19 cellular contexts compared by ENCODE assay signal in genomic region chr3:153038779-153039178, GRCh38.
DNase-seq lines count a peak whose midpoint lies in the region; ATAC-seq and TF ChIP-seq lines count a peak whose summit lies in the region.
"Had no signal": no experiment of that assay in that cellular context is flagged by ENCODE, and none has a peak within 500 bp of the region (broad histone marks: within the 10 kb centered on the region; RNA-seq: fewer than 3 reads in every experiment).

No MANE protein-coding gene starts in this region.

- no peak for TF ChIP-seq CTCF in mammary epithelial cell (conservative IDR thresholded peaks at IDR 0.05 in 1 of 2, IDR thresholded peaks at IDR 0.05 in 1 of 2; ENCODE audit: extremely low read depth in 1 of 2, insufficient read depth in 1 of 2, low read depth in 1 of 2, low read length in 2 of 2)

- H3K4me3 ChIP-seq in mammary epithelial cell (replicated peaks in 1 of 3; ENCODE audit: insufficient read depth in 1 of 3, low read depth in 2 of 3, low read length in 3 of 3) = no peak overlapping the region
- H3K4me3 ChIP-seq: GM12878, SJSA1, smooth muscle cell, vagina had no signal

- in situ Hi-C loops in mammary epithelial cell (cut with MboI; ENCODE audit: low sequenced_read_pairs in 2 of 2) = loop anchor here in 1 of 2 donors (10.0 to 25.0 kb wide), 3 partner anchors 249 to 724 kb away; no protein-coding TSS in a partner anchor

- H3K4me1 ChIP-seq in mammary epithelial cell (ENCODE audit: insufficient read depth, low read length) = peaks cover 18% of the 10 kb centered on the region

- CTCF ChIA-PET in mammary epithelial cell (lab: Charles Lee; ENCODE audit: low non-redundant PET) = no interaction called here

- no peaks in the 10 kb centered on the region for H3K27me3 ChIP-seq in mammary epithelial cell (ENCODE audit: insufficient read depth, low read length)
- H3K27me3 ChIP-seq: brain microvascular endothelial cell, SJSA1, vagina had no signal

- no TSS peak for BruUV-seq in mammary epithelial cell (replicated peaks; lab: Mats Ljungman, UMichigan)

- H2AFZ ChIP-seq in mammary epithelial cell (ENCODE audit: low read depth, low read length) = no peak overlapping the region

- H3K27ac ChIP-seq in mammary epithelial cell (ENCODE audit: insufficient read depth, low read depth, low read length) = no peak overlapping the region
- H3K27ac ChIP-seq: brain microvascular endothelial cell, SJSA1, vagina had no signal

- 4% methylated on average over 8 of the region's 9 CpGs for WGBS in mammary epithelial cell (ENCODE audit: low coverage, missing lambda C conversion rate)

- dilution Hi-C loops in mammary epithelial cell (cut with HindIII; ENCODE audit: low sequenced_read_pairs) = no loop called here

- H4K20me1 ChIP-seq in mammary epithelial cell (ENCODE audit: insufficient read depth, low read length) = no peaks in the 10 kb centered on the region

- peak; percentile 74 for DNase-seq in Daoy (ENCODE audit: low read depth)
- peak; percentile 58 for DNase-seq in LHCN-M2 (ENCODE audit: low read depth)
- peak; percentile 56 for DNase-seq in mammary epithelial cell
- DNase-seq in left colon = peak in 1 of 2 donors; percentile 23
- no peak for DNase-seq in islet precursor cell
- no peak for DNase-seq in NCI-H774 (lab: John Stamatoyannopoulos, UW)
- no peak for DNase-seq in T-helper 2 cell
- DNase-seq: activated CD4-positive, CD25-positive, alpha-beta regulatory T cell; activated naive CD8-positive, alpha-beta T cell treated with anti-CD3 and anti-CD28 coated beads, Interleukin-2, amount 10 ng/mL, durations not matched to agents 7 days and 5 days; brain microvascular endothelial cell; GDM1; naive thymus-derived CD8-positive, alpha-beta T cell; NCI-H1694 treated with DMSO at 0.1 percent for 48 hours; stimulated activated CD4-positive, alpha-beta T cell treated with anti-CD3 and anti-CD28 coated beads, Interleukin-4, amount 100 ng/mL, for 24 hours had no signal

- no peaks in the 10 kb centered on the region for H3K9me3 ChIP-seq in mammary epithelial cell (replicated peaks; ENCODE audit: insufficient read depth, low read length)
- H3K9me3 ChIP-seq: SJSA1, vagina had no signal

- no peak overlapping the region for H3K4me2 ChIP-seq in mammary epithelial cell (ENCODE audit: insufficient read depth, low read depth, low read length)
- H3K4me2 ChIP-seq: smooth muscle cell had no signal

- ATAC-seq in left colon (peak; percentile 50), GM19467 (IDR thresholded peaks at IDR 0.05; ENCODE audit: unreplicated experiment) (no peak)
- ATAC-seq: naive thymus-derived CD8-positive, alpha-beta T cell had no signal

- no peaks in the 10 kb centered on the region for H3K36me3 ChIP-seq in mammary epithelial cell (ENCODE audit: insufficient read depth, low read length)
- H3K36me3 ChIP-seq: brain microvascular endothelial cell, SJSA1, vagina had no signal

- no peaks in the 10 kb centered on the region for H3K79me2 ChIP-seq in mammary epithelial cell (ENCODE audit: insufficient read depth, low read length)

- intact Hi-C loops in mammary epithelial cell (cut with micrococcal nuclease) = no loop called here
- intact Hi-C loops in left colon (cut with DNase I, micrococcal nuclease) = no loop called here

- H3K9ac ChIP-seq in mammary epithelial cell (ENCODE audit: insufficient read depth, low read length) = no peak overlapping the region

Comparison
In these comparisons a context has a peak if more than half of its experiments do, and no peak if none do; other contexts are left out.
1. DNase-seq: peak in Daoy (single experiment), LHCN-M2 (single experiment) and mammary epithelial cell (single experiment); none in islet precursor cell (single experiment), NCI-H774 (single experiment) and T-helper 2 cell (0 of 5).